1 cellular context compared by ENCODE assay signal in genomic region chr16:30370444-30371247, GRCh38.
TF ChIP-seq lines count a peak whose summit lies in the region.

TSS of gene TBC1D10B (minus strand) at chr16:30370494. CDS start at chr16:30370183, 311 bp downstream.

TF ChIP-seq in GM12878, 131 proteins besides CTCF, POLR2A, EP300 and RAD21 (continued from another document and continues in another):
- TF ChIP-seq, protein P1, sequence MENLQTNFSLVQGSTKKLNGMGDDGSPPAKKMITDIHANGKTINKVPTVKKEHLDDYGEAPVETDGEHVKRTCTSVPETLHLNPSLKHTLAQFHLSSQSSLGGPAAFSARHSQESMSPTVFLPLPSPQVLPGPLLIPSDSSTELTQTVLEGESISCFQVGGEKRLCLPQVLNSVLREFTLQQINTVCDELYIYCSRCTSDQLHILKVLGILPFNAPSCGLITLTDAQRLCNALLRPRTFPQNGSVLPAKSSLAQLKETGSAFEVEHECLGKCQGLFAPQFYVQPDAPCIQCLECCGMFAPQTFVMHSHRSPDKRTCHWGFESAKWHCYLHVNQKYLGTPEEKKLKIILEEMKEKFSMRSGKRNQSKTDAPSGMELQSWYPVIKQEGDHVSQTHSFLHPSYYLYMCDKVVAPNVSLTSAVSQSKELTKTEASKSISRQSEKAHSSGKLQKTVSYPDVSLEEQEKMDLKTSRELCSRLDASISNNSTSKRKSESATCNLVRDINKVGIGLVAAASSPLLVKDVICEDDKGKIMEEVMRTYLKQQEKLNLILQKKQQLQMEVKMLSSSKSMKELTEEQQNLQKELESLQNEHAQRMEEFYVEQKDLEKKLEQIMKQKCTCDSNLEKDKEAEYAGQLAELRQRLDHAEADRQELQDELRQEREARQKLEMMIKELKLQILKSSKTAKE (IDR thresholded peaks at IDR 0.05; ENCODE audit: low read depth, poor library complexity, severe bottlenecking) = peak; percentile 92
- TF ChIP-seq SRF (IDR thresholded peaks at IDR 0.05; ENCODE audit: low read depth in 2 of 2, low read length in 2 of 2) (peak; percentile 74 to 94), NFXL1 (IDR thresholded peaks at IDR 0.05; ENCODE audit: borderline replicate concordance) (no peak), NR2F1 (conservative IDR thresholded peaks at IDR 0.05) (peak; percentile 28; the same call in 1 of the 2 replicates), KLF5 (IDR thresholded peaks at IDR 0.05; ENCODE audit: partially characterized antibody) (peak; percentile 80), BMI1 (IDR thresholded peaks at IDR 0.05; ENCODE audit: borderline replicate concordance) (no peak), GABPA (IDR thresholded peaks at IDR 0.05; ENCODE audit: low read depth) (0 out of 2 replicates have a peak, but pooled peaks have one; percentile 71), RFX5 (IDR thresholded peaks at IDR 0.05; ENCODE audit: low read depth, low read length) (peak; percentile 81), POLR2AphosphoS5 (IDR thresholded peaks at IDR 0.05; ENCODE audit: low read length) (no peak; the same call in 1 of the 2 replicates), USF2 (IDR thresholded peaks at IDR 0.05; ENCODE audit: borderline replicate concordance, low read depth, low read length) (no peak; the same call in 1 of the 2 replicates), SP1 (IDR thresholded peaks at IDR 0.05; ENCODE audit: low read depth, low read length) (peak; percentile 96), TCF12 (IDR thresholded peaks at IDR 0.05; ENCODE audit: low read depth, low read length) (peak; percentile 73; the same call in 1 of the 2 replicates), SPI1 (IDR thresholded peaks at IDR 0.05; ENCODE audit: borderline replicate concordance, insufficient read depth, low read depth, low read length) (peak; percentile 81; the same call in 1 of the 2 replicates), SIN3A (IDR thresholded peaks at IDR 0.05; ENCODE audit: low read depth, low read length) (no peak), CREB1 (IDR thresholded peaks at IDR 0.05; ENCODE audit: low read depth) (peak; percentile 83), FOS (IDR thresholded peaks at IDR 0.05; ENCODE audit: borderline replicate concordance, extremely low read depth, insufficient read length) (peak; percentile 94), MTA3 (IDR thresholded peaks at IDR 0.05; ENCODE audit: borderline replicate concordance, low read length) (no peak), MXI1 (IDR thresholded peaks at IDR 0.05; ENCODE audit: low read depth, low read length) (peak; percentile 44), SUZ12 (IDR thresholded peaks at IDR 0.05; ENCODE audit: unreplicated experiment) (no peak), ATF7 (IDR thresholded peaks at IDR 0.05; ENCODE audit: low read depth) (peak; percentile 97), IKZF1 (conservative IDR thresholded peaks at IDR 0.05) (0 out of 2 replicates have a peak, but pooled peaks have one; percentile 68), MAX (IDR thresholded peaks at IDR 0.05; ENCODE audit: low read depth, low read length) (no peak), PAX5 (IDR thresholded peaks at IDR 0.05; ENCODE audit: borderline replicate concordance, low read depth, low read length) (0 out of 2 replicates have a peak, but pooled peaks have one; percentile 27), IRF4 (IDR thresholded peaks at IDR 0.05; ENCODE audit: low read depth, low read length) (0 out of 2 replicates have a peak, but pooled peaks have one; percentile 54), BHLHE40 (IDR thresholded peaks at IDR 0.05; ENCODE audit: borderline replicate concordance in 1 of 2, low read depth in 2 of 2, low read length in 1 of 2) (peak in 1 of 2 experiments; percentile 67; a peak in 1 of 4 replicates), ZNF207 (IDR thresholded peaks at IDR 0.05; ENCODE audit: borderline replicate concordance) (no peak; the same call in 1 of the 2 replicates), TCF3 (IDR thresholded peaks at IDR 0.05; ENCODE audit: borderline replicate concordance, insufficient read depth, low read depth, low read length) (peak; percentile 85; the same call in 1 of the 2 replicates), POU2F2 (IDR thresholded peaks at IDR 0.05; ENCODE audit: borderline replicate concordance, low read depth, low read length) (peak; percentile 49; the same call in 1 of the 3 replicates), NBN (IDR thresholded peaks at IDR 0.05) (0 out of 2 replicates have a peak, but pooled peaks have one; percentile 29), TBL1XR1 (IDR thresholded peaks at IDR 0.05; ENCODE audit: low read depth, low read length) (0 out of 2 replicates have a peak, but pooled peaks have one; percentile 38), FOXM1 (IDR thresholded peaks at IDR 0.05; ENCODE audit: low read depth, low read length) (no peak), HCFC1 (IDR thresholded peaks at IDR 0.05; ENCODE audit: low read length) (0 out of 2 replicates have a peak, but pooled peaks have one; percentile 12), BCL11A (IDR thresholded peaks at IDR 0.05; ENCODE audit: low read depth, low read length) (no peak)
- TF ChIP-seq, protein P2, sequence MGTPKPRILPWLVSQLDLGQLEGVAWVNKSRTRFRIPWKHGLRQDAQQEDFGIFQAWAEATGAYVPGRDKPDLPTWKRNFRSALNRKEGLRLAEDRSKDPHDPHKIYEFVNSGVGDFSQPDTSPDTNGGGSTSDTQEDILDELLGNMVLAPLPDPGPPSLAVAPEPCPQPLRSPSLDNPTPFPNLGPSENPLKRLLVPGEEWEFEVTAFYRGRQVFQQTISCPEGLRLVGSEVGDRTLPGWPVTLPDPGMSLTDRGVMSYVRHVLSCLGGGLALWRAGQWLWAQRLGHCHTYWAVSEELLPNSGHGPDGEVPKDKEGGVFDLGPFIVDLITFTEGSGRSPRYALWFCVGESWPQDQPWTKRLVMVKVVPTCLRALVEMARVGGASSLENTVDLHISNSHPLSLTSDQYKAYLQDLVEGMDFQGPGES (IDR thresholded peaks at IDR 0.05) = peak; percentile 90
- TF ChIP-seq, protein P3, sequence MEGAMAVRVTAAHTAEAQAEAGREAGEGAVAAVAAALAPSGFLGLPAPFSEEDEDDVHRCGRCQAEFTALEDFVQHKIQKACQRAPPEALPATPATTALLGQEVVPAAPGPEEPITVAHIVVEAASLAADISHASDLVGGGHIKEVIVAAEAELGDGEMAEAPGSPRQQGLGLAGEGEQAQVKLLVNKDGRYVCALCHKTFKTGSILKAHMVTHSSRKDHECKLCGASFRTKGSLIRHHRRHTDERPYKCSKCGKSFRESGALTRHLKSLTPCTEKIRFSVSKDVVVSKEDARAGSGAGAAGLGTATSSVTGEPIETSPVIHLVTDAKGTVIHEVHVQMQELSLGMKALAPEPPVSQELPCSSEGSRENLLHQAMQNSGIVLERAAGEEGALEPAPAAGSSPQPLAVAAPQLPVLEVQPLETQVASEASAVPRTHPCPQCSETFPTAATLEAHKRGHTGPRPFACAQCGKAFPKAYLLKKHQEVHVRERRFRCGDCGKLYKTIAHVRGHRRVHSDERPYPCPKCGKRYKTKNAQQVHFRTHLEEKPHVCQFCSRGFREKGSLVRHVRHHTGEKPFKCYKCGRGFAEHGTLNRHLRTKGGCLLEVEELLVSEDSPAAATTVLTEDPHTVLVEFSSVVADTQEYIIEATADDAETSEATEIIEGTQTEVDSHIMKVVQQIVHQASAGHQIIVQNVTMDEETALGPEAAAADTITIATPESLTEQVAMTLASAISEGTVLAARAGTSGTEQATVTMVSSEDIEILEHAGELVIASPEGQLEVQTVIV (IDR thresholded peaks at IDR 0.05; ENCODE audit: borderline replicate concordance, partially characterized antibody) = peak; percentile 93
- TF ChIP-seq, protein P4, sequence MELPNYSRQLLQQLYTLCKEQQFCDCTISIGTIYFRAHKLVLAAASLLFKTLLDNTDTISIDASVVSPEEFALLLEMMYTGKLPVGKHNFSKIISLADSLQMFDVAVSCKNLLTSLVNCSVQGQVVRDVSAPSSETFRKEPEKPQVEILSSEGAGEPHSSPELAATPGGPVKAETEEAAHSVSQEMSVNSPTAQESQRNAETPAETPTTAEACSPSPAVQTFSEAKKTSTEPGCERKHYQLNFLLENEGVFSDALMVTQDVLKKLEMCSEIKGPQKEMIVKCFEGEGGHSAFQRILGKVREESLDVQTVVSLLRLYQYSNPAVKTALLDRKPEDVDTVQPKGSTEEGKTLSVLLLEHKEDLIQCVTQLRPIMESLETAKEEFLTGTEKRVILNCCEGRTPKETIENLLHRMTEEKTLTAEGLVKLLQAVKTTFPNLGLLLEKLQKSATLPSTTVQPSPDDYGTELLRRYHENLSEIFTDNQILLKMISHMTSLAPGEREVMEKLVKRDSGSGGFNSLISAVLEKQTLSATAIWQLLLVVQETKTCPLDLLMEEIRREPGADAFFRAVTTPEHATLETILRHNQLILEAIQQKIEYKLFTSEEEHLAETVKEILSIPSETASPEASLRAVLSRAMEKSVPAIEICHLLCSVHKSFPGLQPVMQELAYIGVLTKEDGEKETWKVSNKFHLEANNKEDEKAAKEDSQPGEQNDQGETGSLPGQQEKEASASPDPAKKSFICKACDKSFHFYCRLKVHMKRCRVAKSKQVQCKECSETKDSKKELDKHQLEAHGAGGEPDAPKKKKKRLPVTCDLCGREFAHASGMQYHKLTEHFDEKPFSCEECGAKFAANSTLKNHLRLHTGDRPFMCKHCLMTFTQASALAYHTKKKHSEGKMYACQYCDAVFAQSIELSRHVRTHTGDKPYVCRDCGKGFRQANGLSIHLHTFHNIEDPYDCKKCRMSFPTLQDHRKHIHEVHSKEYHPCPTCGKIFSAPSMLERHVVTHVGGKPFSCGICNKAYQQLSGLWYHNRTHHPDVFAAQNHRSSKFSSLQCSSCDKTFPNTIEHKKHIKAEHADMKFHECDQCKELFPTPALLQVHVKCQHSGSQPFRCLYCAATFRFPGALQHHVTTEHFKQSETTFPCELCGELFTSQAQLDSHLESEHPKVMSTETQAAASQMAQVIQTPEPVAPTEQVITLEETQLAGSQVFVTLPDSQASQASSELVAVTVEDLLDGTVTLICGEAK (IDR thresholded peaks at IDR 0.05; ENCODE audit: borderline replicate concordance) = peak; percentile 86; the same call in 1 of the 2 replicates
- TF ChIP-seq, protein P5, sequence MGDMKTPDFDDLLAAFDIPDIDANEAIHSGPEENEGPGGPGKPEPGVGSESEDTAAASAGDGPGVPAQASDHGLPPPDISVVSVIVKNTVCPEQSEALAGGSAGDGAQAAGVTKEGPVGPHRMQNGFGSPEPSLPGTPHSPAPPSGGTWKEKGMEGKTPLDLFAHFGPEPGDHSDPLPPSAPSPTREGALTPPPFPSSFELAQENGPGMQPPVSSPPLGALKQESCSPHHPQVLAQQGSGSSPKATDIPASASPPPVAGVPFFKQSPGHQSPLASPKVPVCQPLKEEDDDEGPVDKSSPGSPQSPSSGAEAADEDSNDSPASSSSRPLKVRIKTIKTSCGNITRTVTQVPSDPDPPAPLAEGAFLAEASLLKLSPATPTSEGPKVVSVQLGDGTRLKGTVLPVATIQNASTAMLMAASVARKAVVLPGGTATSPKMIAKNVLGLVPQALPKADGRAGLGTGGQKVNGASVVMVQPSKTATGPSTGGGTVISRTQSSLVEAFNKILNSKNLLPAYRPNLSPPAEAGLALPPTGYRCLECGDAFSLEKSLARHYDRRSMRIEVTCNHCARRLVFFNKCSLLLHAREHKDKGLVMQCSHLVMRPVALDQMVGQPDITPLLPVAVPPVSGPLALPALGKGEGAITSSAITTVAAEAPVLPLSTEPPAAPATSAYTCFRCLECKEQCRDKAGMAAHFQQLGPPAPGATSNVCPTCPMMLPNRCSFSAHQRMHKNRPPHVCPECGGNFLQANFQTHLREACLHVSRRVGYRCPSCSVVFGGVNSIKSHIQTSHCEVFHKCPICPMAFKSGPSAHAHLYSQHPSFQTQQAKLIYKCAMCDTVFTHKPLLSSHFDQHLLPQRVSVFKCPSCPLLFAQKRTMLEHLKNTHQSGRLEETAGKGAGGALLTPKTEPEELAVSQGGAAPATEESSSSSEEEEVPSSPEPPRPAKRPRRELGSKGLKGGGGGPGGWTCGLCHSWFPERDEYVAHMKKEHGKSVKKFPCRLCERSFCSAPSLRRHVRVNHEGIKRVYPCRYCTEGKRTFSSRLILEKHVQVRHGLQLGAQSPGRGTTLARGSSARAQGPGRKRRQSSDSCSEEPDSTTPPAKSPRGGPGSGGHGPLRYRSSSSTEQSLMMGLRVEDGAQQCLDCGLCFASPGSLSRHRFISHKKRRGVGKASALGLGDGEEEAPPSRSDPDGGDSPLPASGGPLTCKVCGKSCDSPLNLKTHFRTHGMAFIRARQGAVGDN (IDR thresholded peaks at IDR 0.05) = no peak
- TF ChIP-seq, protein P6, sequence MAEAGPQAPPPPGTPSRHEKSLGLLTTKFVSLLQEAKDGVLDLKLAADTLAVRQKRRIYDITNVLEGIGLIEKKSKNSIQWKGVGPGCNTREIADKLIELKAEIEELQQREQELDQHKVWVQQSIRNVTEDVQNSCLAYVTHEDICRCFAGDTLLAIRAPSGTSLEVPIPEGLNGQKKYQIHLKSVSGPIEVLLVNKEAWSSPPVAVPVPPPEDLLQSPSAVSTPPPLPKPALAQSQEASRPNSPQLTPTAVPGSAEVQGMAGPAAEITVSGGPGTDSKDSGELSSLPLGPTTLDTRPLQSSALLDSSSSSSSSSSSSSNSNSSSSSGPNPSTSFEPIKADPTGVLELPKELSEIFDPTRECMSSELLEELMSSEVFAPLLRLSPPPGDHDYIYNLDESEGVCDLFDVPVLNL (IDR thresholded peaks at IDR 0.05; ENCODE audit: low read depth, low read length) = peak; percentile 54; the same call in 1 of the 2 replicates
- TF ChIP-seq, protein P7, sequence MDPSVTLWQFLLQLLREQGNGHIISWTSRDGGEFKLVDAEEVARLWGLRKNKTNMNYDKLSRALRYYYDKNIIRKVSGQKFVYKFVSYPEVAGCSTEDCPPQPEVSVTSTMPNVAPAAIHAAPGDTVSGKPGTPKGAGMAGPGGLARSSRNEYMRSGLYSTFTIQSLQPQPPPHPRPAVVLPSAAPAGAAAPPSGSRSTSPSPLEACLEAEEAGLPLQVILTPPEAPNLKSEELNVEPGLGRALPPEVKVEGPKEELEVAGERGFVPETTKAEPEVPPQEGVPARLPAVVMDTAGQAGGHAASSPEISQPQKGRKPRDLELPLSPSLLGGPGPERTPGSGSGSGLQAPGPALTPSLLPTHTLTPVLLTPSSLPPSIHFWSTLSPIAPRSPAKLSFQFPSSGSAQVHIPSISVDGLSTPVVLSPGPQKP (IDR thresholded peaks at IDR 0.05; ENCODE audit: low read depth, low read length) = peak; percentile 70; the same call in 1 of the 2 replicates
